ENCODE assay signal across 1 cellular context in genomic region chr2:177263451-177264208, GRCh38.
TF ChIP-seq lines count a peak whose summit lies in the region.

No MANE protein-coding gene starts in this region.

TF ChIP-seq in GM12878, 131 proteins besides CTCF, POLR2A, EP300 and RAD21 (continued from another document and continues in another):
- TF ChIP-seq PRDM15 (CRISPR knock-in tag; IDR thresholded peaks at IDR 0.05) (no peak), CBX5 (IDR thresholded peaks at IDR 0.05; ENCODE audit: low read depth) (no peak), HDAC6 (IDR thresholded peaks at IDR 0.05; ENCODE audit: unreplicated experiment) (no peak), RBBP5 (conservative IDR thresholded peaks at IDR 0.05) (no peak), MEF2B (IDR thresholded peaks at IDR 0.05; ENCODE audit: partially characterized antibody, poor library complexity, severe bottlenecking) (peak; percentile 27), ESRRA (IDR thresholded peaks at IDR 0.05; ENCODE audit: low read length) (0 out of 2 replicates have a peak, but pooled peaks have one; percentile 16), ETV6 (conservative IDR thresholded peaks at IDR 0.05 in 1 of 2, IDR thresholded peaks at IDR 0.05 in 1 of 2; ENCODE audit: borderline replicate concordance in 1 of 2, low read depth in 1 of 2) (peak in 1 of 2 experiments; percentile 40; a peak in 1 of 4 replicates), USF2 (IDR thresholded peaks at IDR 0.05; ENCODE audit: borderline replicate concordance, low read depth, low read length) (no peak; the same call in 1 of the 2 replicates), FOXK2 (IDR thresholded peaks at IDR 0.05) (peak; percentile 42; the same call in 1 of the 2 replicates), ZNF622 (IDR thresholded peaks at IDR 0.05) (no peak), CUX1 (IDR thresholded peaks at IDR 0.05; ENCODE audit: insufficient replicate concordance, low read depth, low read length) (no peak), KLF5 (IDR thresholded peaks at IDR 0.05; ENCODE audit: partially characterized antibody) (peak; percentile 82), CHD4 (IDR thresholded peaks at IDR 0.05) (no peak), HDAC2 (IDR thresholded peaks at IDR 0.05) (no peak), YBX1 (IDR thresholded peaks at IDR 0.05) (no peak), ZNF274 (IDR thresholded peaks at IDR 0.05; ENCODE audit: insufficient read depth, insufficient read length) (no peak), BACH1 (IDR thresholded peaks at IDR 0.05; ENCODE audit: borderline replicate concordance) (peak; percentile 93), EGR1 (IDR thresholded peaks at IDR 0.05; ENCODE audit: borderline replicate concordance in 1 of 2, low read depth in 2 of 2, low read length in 2 of 2) (peak in 1 of 2 experiments; percentile 36; a peak in 2 of 3 replicates), TAF1 (IDR thresholded peaks at IDR 0.05; ENCODE audit: borderline replicate concordance, low read depth, low read length) (peak; percentile 47), ZZZ3 (IDR thresholded peaks at IDR 0.05; ENCODE audit: control insufficient read depth, insufficient read length, low read depth) (no peak), ZNF687 (IDR thresholded peaks at IDR 0.05) (peak; percentile 73; the same call in 1 of the 2 replicates), STAT1 (conservative IDR thresholded peaks at IDR 0.05) (peak; percentile 86; the same call in 1 of the 2 replicates), SIN3A (IDR thresholded peaks at IDR 0.05; ENCODE audit: low read depth, low read length) (peak; percentile 95), MYB (IDR thresholded peaks at IDR 0.05; ENCODE audit: borderline replicate concordance, low read depth, low read length) (peak; percentile 61; the same call in 1 of the 2 replicates), NR2C1 (IDR thresholded peaks at IDR 0.05) (no peak; the same call in 1 of the 2 replicates), PAX8 (IDR thresholded peaks at IDR 0.05) (0 out of 2 replicates have a peak, but pooled peaks have one; percentile 13), ZBTB4 (CRISPR knock-in tag; IDR thresholded peaks at IDR 0.05) (no peak), CBX3 (IDR thresholded peaks at IDR 0.05; ENCODE audit: borderline replicate concordance, low read depth) (no peak), IRF5 (IDR thresholded peaks at IDR 0.05; ENCODE audit: borderline replicate concordance) (no peak), CBFB (IDR thresholded peaks at IDR 0.05; ENCODE audit: low read depth) (peak; percentile 68), HSF1 (IDR thresholded peaks at IDR 0.05; ENCODE audit: low read depth, low read length) (no peak), RCOR1 (conservative IDR thresholded peaks at IDR 0.05; ENCODE audit: low read depth, low read length) (0 out of 2 replicates have a peak, but pooled peaks have one; percentile 70), ATF7 (IDR thresholded peaks at IDR 0.05; ENCODE audit: low read depth) (peak; percentile 62; the same call in 1 of the 2 replicates), SMAD1 (IDR thresholded peaks at IDR 0.05; ENCODE audit: low read depth, partially characterized antibody) (peak; percentile 51), CHD2 (IDR thresholded peaks at IDR 0.05; ENCODE audit: borderline replicate concordance, low read depth, low read length) (peak; percentile 48; the same call in 1 of the 2 replicates), ATF3 (IDR thresholded peaks at IDR 0.05; ENCODE audit: borderline replicate concordance, extremely low read depth, low read depth, low read length) (no peak), SREBF2 (IDR thresholded peaks at IDR 0.05; ENCODE audit: low read length) (no peak)
